Comparison of ENCODE assay signal across 14 cellular contexts in the genomic region with DNA sequence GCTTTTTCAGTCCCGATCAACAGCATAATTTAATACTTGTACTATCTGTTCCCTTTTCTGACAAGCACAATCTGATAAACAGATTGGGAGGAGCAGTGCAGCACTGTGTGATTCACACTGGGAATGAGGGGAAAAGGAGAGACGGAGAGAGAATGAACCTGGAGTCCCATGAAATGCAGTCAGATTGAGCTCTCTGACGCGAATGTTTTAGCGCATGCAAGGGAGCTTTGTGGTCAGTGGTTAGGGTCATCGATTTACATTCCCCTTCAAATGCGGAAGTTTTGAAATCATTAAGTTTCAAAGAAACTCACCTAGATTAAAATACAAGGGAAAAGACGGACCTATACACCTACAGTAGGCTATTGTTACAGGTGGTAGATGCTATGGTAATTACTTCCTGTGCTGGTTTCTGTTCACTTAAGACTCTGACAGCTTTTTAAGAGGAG.
A peak's percentile ranks its signal among the peaks of the same experiment; 100 is the strongest.
DNase-seq lines count a peak whose midpoint lies in the region; ATAC-seq and TF ChIP-seq lines count a peak whose summit lies in the region.
"Had no signal": no experiment of that assay in that cellular context is flagged by ENCODE, and none has a peak within 500 bp of the region (broad histone marks: within the 10 kb centered on the region; RNA-seq: fewer than 3 reads in every experiment).

No MANE protein-coding gene starts in this region.

- H3K27ac ChIP-seq in smooth muscle cell (ENCODE audit: low read depth) = no peak overlapping the region
- H3K27ac ChIP-seq: colonic mucosa had no signal

- 62% methylated on average over 8 of the region's 8 CpGs for WGBS in smooth muscle cell (ENCODE audit: low lambda C conversion rate)

- H3F3A ChIP-seq in smooth muscle cell (ENCODE audit: low read depth) = no peaks in the 10 kb centered on the region

- ATAC-seq in GM18867 (IDR thresholded peaks at IDR 0.05; ENCODE audit: unreplicated experiment) (peak; percentile 76), GM21825 (IDR thresholded peaks at IDR 0.05; ENCODE audit: unreplicated experiment) (peak; percentile 45)
- ATAC-seq: activated CD4-positive, CD25-positive, alpha-beta regulatory T cell treated with anti-CD3 and anti-CD28 coated beads, Interleukin-2, amount 50 U/mL, for 24 hours; HepG2 had no signal

- H3K27me3 Mint-ChIP-seq in endothelial cell (ENCODE audit: unreplicated experiment) = no peaks in the 10 kb centered on the region

- H3K4me1 ChIP-seq in smooth muscle cell (ENCODE audit: low read depth) = peaks cover 8% of the 10 kb centered on the region
- no peaks in the 10 kb centered on the region; the same call in 1 of the 2 replicates for H3K4me1 ChIP-seq in HAP-1
- H3K4me1 ChIP-seq: colonic mucosa had no signal

- H3K4me3 ChIP-seq in smooth muscle cell (no peak overlapping the region), HAP-1 (no peak overlapping the region)
- H3K4me3 ChIP-seq: colonic mucosa had no signal

- H3K9ac ChIP-seq in smooth muscle cell (ENCODE audit: low read depth) = no peak overlapping the region

- no peaks in the 10 kb centered on the region for H3K79me2 ChIP-seq in smooth muscle cell (ENCODE audit: low read depth)

- H3K4me1 Mint-ChIP-seq in endothelial cell (ENCODE audit: unreplicated experiment) = no peaks in the 10 kb centered on the region

- H2AFZ ChIP-seq in smooth muscle cell (ENCODE audit: low read depth) = no peak overlapping the region

- H3K4me2 ChIP-seq in smooth muscle cell = peak overlapping the region; percentile 17

- no peaks in the 10 kb centered on the region for H3K9me3 ChIP-seq in smooth muscle cell (replicated peaks; ENCODE audit: low read depth)
- no peaks in the 10 kb centered on the region; the same call in 1 of the 2 replicates for H3K9me3 ChIP-seq in HAP-1
- H3K9me3 ChIP-seq: colonic mucosa had no signal

- in situ Hi-C loops in HAP-1 (cut with MboI; ENCODE audit: low sequenced_read_pairs) = no loop called here

- no peak overlapping the region for H3K4me3 Mint-ChIP-seq in endothelial cell (ENCODE audit: unreplicated experiment)
- H3K4me3 Mint-ChIP-seq: B cell had no signal

- peak; percentile 20 for DNase-seq in NCI-H82 treated with DMSO at 0.1 percent for 48 hours (lab: John Stamatoyannopoulos, UW; ENCODE audit: unreplicated experiment)
- no peak for DNase-seq in smooth muscle cell (lab: John Stamatoyannopoulos, UW; ENCODE audit: unreplicated experiment)
- no peak for DNase-seq in HAP-1 (ENCODE audit: low spot score in 2 of 2)
- DNase-seq in KG1 (lab: John Stamatoyannopoulos, UW) = no peak
- DNase-seq in endothelial cell (ENCODE audit: low spot score) = no peak
- DNase-seq: colonic mucosa, mesendoderm, NCI-H2171, T-helper 2 cell had no signal

- H3K36me3 ChIP-seq in smooth muscle cell (ENCODE audit: low read depth) (no peaks in the 10 kb centered on the region), HAP-1 (replicated peaks) (no peaks in the 10 kb centered on the region)
- H3K36me3 ChIP-seq: colonic mucosa had no signal

- H3K36me3 Mint-ChIP-seq in endothelial cell (ENCODE audit: low read depth, unreplicated experiment) = no peaks in the 10 kb centered on the region

- no peak for TF ChIP-seq CTCF in smooth muscle cell (IDR thresholded peaks at IDR 0.05; ENCODE audit: borderline replicate concordance, insufficient read depth, poor library complexity, severe bottlenecking)
- TF ChIP-seq CTCF in endothelial cell (IDR thresholded peaks at IDR 0.05; ENCODE audit: unreplicated experiment) = no peak

- no peaks in the 10 kb centered on the region for H4K20me1 ChIP-seq in smooth muscle cell (ENCODE audit: low read depth)

- H3K27me3 ChIP-seq in smooth muscle cell (ENCODE audit: low read depth) (no peaks in the 10 kb centered on the region), HAP-1 (ENCODE audit: low read depth) (no peaks in the 10 kb centered on the region)
- H3K27me3 ChIP-seq: colonic mucosa had no signal

- no peak overlapping the region for H3K27ac Mint-ChIP-seq in endothelial cell (ENCODE audit: unreplicated experiment)
- H3K27ac Mint-ChIP-seq: B cell had no signal

- H3K9me3 Mint-ChIP-seq in endothelial cell (ENCODE audit: unreplicated experiment) = no peaks in the 10 kb centered on the region
